Comparison of ENCODE assay signal across 1 cellular context in genomic region chr12:121792607-121793500, GRCh38.
TF ChIP-seq lines count a peak whose summit lies in the region.

No MANE protein-coding gene starts in this region.

TF ChIP-seq in HepG2, 621 proteins besides CTCF, POLR2A, EP300 and RAD21 (continued from another document and continues in another):
- TF ChIP-seq ZBED4 (CRISPR knock-in tag; IDR thresholded peaks at IDR 0.05; ENCODE audit: borderline replicate concordance) (no peak), ZGPAT (CRISPR knock-in tag; IDR thresholded peaks at IDR 0.05) (peak; percentile 24; the same call in 1 of the 2 replicates), ZNF816 (CRISPR knock-in tag; IDR thresholded peaks at IDR 0.05; ENCODE audit: borderline replicate concordance) (peak; percentile 44; the same call in 1 of the 2 replicates), MEF2D (CRISPR knock-in tag; IDR thresholded peaks at IDR 0.05) (0 out of 2 replicates have a peak, but pooled peaks have one; percentile 38), IKZF4 (CRISPR knock-in tag; IDR thresholded peaks at IDR 0.05; ENCODE audit: borderline replicate concordance, low read depth, not compliant biosample characterization) (no peak), ZNF580 (CRISPR knock-in tag; IDR thresholded peaks at IDR 0.05; ENCODE audit: borderline replicate concordance, low read depth) (0 out of 2 replicates have a peak, but pooled peaks have one; percentile 10), ZNF556 (CRISPR knock-in tag; IDR thresholded peaks at IDR 0.05; ENCODE audit: borderline replicate concordance) (no peak), CBFB (CRISPR knock-in tag; IDR thresholded peaks at IDR 0.05) (0 out of 2 replicates have a peak, but pooled peaks have one; percentile 35), KDM3A (CRISPR knock-in tag; IDR thresholded peaks at IDR 0.05; ENCODE audit: low read depth) (no peak), ZFX (CRISPR knock-in tag; IDR thresholded peaks at IDR 0.05; ENCODE audit: low read depth) (peak; percentile 65), FOXO1 (CRISPR knock-in tag; IDR thresholded peaks at IDR 0.05) (no peak), FOXP1 (IDR thresholded peaks at IDR 0.05) (no peak), FOXP1 (CRISPR knock-in tag; IDR thresholded peaks at IDR 0.05) (no peak), ZNF607 (CRISPR knock-in tag; IDR thresholded peaks at IDR 0.05; ENCODE audit: borderline replicate concordance) (peak; percentile 14; the same call in 1 of the 2 replicates), ERF (CRISPR knock-in tag; IDR thresholded peaks at IDR 0.05) (0 out of 2 replicates have a peak, but pooled peaks have one; percentile 9), ZNF564 (CRISPR knock-in tag; IDR thresholded peaks at IDR 0.05) (0 out of 2 replicates have a peak, but pooled peaks have one; percentile 38), SRSF9 (IDR thresholded peaks at IDR 0.05; ENCODE audit: borderline replicate concordance, insufficient read depth, low read depth, low read length, poor library complexity, severe bottlenecking) (no peak), ZNF10 (CRISPR knock-in tag; IDR thresholded peaks at IDR 0.05; ENCODE audit: borderline replicate concordance, low read depth) (no peak), TCF7L2 (IDR thresholded peaks at IDR 0.05; ENCODE audit: low read depth, low read length) (no peak), GPN1 (CRISPR knock-in tag; IDR thresholded peaks at IDR 0.05; ENCODE audit: borderline replicate concordance) (no peak), GLI4 (CRISPR knock-in tag; IDR thresholded peaks at IDR 0.05; ENCODE audit: borderline replicate concordance) (no peak), MEIS2 (CRISPR knock-in tag; IDR thresholded peaks at IDR 0.05) (no peak), FOXK2 (IDR thresholded peaks at IDR 0.05) (no peak), ZKSCAN1 (IDR thresholded peaks at IDR 0.05; ENCODE audit: low read length) (no peak), PCBP1 (IDR thresholded peaks at IDR 0.05; ENCODE audit: borderline replicate concordance, low read depth, low read length) (no peak), HNRNPK (IDR thresholded peaks at IDR 0.05; ENCODE audit: low read depth, low read length, poor library complexity, severe bottlenecking) (peak; percentile 62), ZNF224 (CRISPR knock-in tag; IDR thresholded peaks at IDR 0.05) (no peak), ETV6 (CRISPR knock-in tag; conservative IDR thresholded peaks at IDR 0.05) (no peak), FOSL2 (CRISPR knock-in tag; IDR thresholded peaks at IDR 0.05) (no peak; the same call in 1 of the 2 replicates), ZNF501 (CRISPR knock-in tag; IDR thresholded peaks at IDR 0.05) (peak; percentile 75), MTA3 (CRISPR knock-in tag; IDR thresholded peaks at IDR 0.05) (no peak), PREB (CRISPR knock-in tag; IDR thresholded peaks at IDR 0.05) (no peak), ZNF318 (CRISPR knock-in tag; IDR thresholded peaks at IDR 0.05) (no peak), DRAP1 (CRISPR knock-in tag; IDR thresholded peaks at IDR 0.05) (0 out of 2 replicates have a peak, but pooled peaks have one; percentile 15), ZNF720 (CRISPR knock-in tag; IDR thresholded peaks at IDR 0.05) (no peak), PLRG1 (conservative IDR thresholded peaks at IDR 0.05) (no peak), ZSCAN22 (CRISPR knock-in tag; IDR thresholded peaks at IDR 0.05) (no peak), HIVEP1 (CRISPR knock-in tag; IDR thresholded peaks at IDR 0.05) (peak; percentile 98), ZNF343 (CRISPR knock-in tag; IDR thresholded peaks at IDR 0.05) (0 out of 2 replicates have a peak, but pooled peaks have one; percentile 24), ZFP37 (CRISPR knock-in tag; IDR thresholded peaks at IDR 0.05; ENCODE audit: borderline replicate concordance) (no peak), ZNF441 (CRISPR knock-in tag; IDR thresholded peaks at IDR 0.05; ENCODE audit: borderline replicate concordance) (0 out of 2 replicates have a peak, but pooled peaks have one; percentile 34), ZBTB7A (CRISPR knock-in tag; IDR thresholded peaks at IDR 0.05) (peak; percentile 68; the same call in 1 of the 2 replicates), SIN3A (IDR thresholded peaks at IDR 0.05; ENCODE audit: borderline replicate concordance, low read depth, low read length) (no peak; the same call in 1 of the 2 replicates), NFKB2 (CRISPR knock-in tag; IDR thresholded peaks at IDR 0.05; ENCODE audit: borderline replicate concordance) (peak; percentile 37; the same call in 1 of the 2 replicates), ZNF614 (CRISPR knock-in tag; IDR thresholded peaks at IDR 0.05; ENCODE audit: borderline replicate concordance) (peak; percentile 16; the same call in 1 of the 2 replicates), PPARG (CRISPR knock-in tag; conservative IDR thresholded peaks at IDR 0.05) (0 out of 2 replicates have a peak, but pooled peaks have one; percentile 19), SIX1 (CRISPR knock-in tag; IDR thresholded peaks at IDR 0.05; ENCODE audit: borderline replicate concordance) (no peak), TFDP2 (CRISPR knock-in tag; IDR thresholded peaks at IDR 0.05) (no peak), ZNF572 (CRISPR knock-in tag; IDR thresholded peaks at IDR 0.05) (no peak), ATRX (CRISPR knock-in tag; IDR thresholded peaks at IDR 0.05; ENCODE audit: borderline replicate concordance) (no peak), RXRA (CRISPR knock-in tag; IDR thresholded peaks at IDR 0.05) (peak; percentile 39; the same call in 1 of the 2 replicates), ZBTB7B (CRISPR knock-in tag; IDR thresholded peaks at IDR 0.05) (peak; percentile 92), BCL6 (CRISPR knock-in tag; IDR thresholded peaks at IDR 0.05) (peak; percentile 31), CBX5 (CRISPR knock-in tag; IDR thresholded peaks at IDR 0.05; ENCODE audit: borderline replicate concordance) (no peak), AGO2 (optimal IDR thresholded peaks at IDR 0.05; ENCODE audit: low read depth, low read length) (no peak), HMG20B (CRISPR knock-in tag; conservative IDR thresholded peaks at IDR 0.05) (no peak), NR2C2 (CRISPR knock-in tag; IDR thresholded peaks at IDR 0.05; ENCODE audit: borderline replicate concordance) (no peak; the same call in 1 of the 2 replicates), GFI1 (CRISPR knock-in tag; IDR thresholded peaks at IDR 0.05; ENCODE audit: borderline replicate concordance) (no peak)
